24 cellular contexts compared by ENCODE assay signal in genomic region chr1:92374211-92374610, GRCh38.
"Had no signal": no experiment of that assay in that cellular context is flagged by ENCODE, and none has a peak within 500 bp of the region (broad histone marks: within the 10 kb centered on the region; RNA-seq: fewer than 3 reads in every experiment).

No MANE protein-coding gene starts in this region.

- DNase-seq: activated B cell treated with CpG ODN at 0.5 μM for 24 hours; activated CD4-positive, alpha-beta T cell treated with anti-CD3 and anti-CD28 coated beads for 36 hours; activated CD4-positive, alpha-beta T cell treated with anti-CD3 and anti-CD28 coated beads, Interleukin-2, amount 50 U/mL, for 4 hours; activated CD8-positive, alpha-beta memory T cell treated with anti-CD3 and anti-CD28 coated beads, Interleukin-2, amount 50 U/mL, for 48 hours; activated effector memory CD4-positive, alpha-beta T cell treated with Interleukin-2 at 50 U/mL for 16 hours; activated naive CD4-positive, alpha-beta T cell treated with anti-CD3 and anti-CD28 coated beads, Interleukin-2, amount 50 U/mL, for 16 hours; activated T-cell treated with anti-CD3 and anti-CD28 coated beads, Interleukin-2, amount 50 U/mL, for 4 hours; brain microvascular endothelial cell; caudate nucleus; effector memory CD8-positive, alpha-beta T cell; gastrocnemius medialis; islet precursor cell; left cardiac atrium; stimulated activated CD4-positive, alpha-beta T cell treated with anti-CD3 and anti-CD28 coated beads, Interleukin-12 subunit alpha, Interleukin-12 subunit beta, amount 100 ng/mL, for 4 hours; stimulated activated CD4-positive, alpha-beta T cell treated with anti-CD3 and anti-CD28 coated beads, Interleukin-4, amount 100 ng/mL, for 4 hours; stimulated activated naive CD8-positive, alpha-beta T cell treated with anti-CD3 and anti-CD28 coated beads, Interleukin-15, Interleukin-2, amounts not matched to agents 100 U/mL and 50 U/mL, for 24 hours; upper lobe of left lung had no signal

- ATAC-seq: activated CD4-positive, alpha-beta T cell treated with anti-CD3 and anti-CD28 coated beads for 36 hours; activated T-cell treated with anti-CD3 and anti-CD28 coated beads, Interleukin-2, amount 50 U/mL, for 4 hours; effector memory CD8-positive, alpha-beta T cell; gastrocnemius medialis; left cardiac atrium; natural killer cell treated with Interleukin-12 subunit alpha and Interleukin-12 subunit beta and Interleukin-15 and Interleukin-18, amount 100 ng/mL, for 72 hours; stimulated activated naive CD8-positive, alpha-beta T cell treated with anti-CD3 and anti-CD28 coated beads, Interleukin-15, Interleukin-2, amounts not matched to agents 100 U/mL and 50 U/mL, for 24 hours had no signal

- H3K27me3 Mint-ChIP-seq: activated B cell treated with CpG ODN at 0.5 μM for 24 hours; activated CD4-positive, alpha-beta T cell treated with anti-CD3 and anti-CD28 coated beads for 36 hours; effector memory CD8-positive, alpha-beta T cell; natural killer cell treated with Interleukin-12 subunit alpha and Interleukin-12 subunit beta and Interleukin-15 and Interleukin-18, amount 100 ng/mL, for 72 hours had no signal

- H3K4me1 ChIP-seq: ascending aorta, esophagus muscularis mucosa, gastrocnemius medialis, prostate gland, upper lobe of left lung had no signal

- FAIRE-seq: colon, endothelial cell of umbilical vein, TTC549 had no signal

- H3K4me3 Mint-ChIP-seq: activated B cell treated with CpG ODN at 0.5 μM for 24 hours; activated CD4-positive, alpha-beta T cell treated with anti-CD3 and anti-CD28 coated beads for 36 hours; activated T-cell treated with anti-CD3 and anti-CD28 coated beads, Interleukin-2, amount 50 U/mL, for 4 hours; effector memory CD8-positive, alpha-beta T cell; natural killer cell treated with Interleukin-12 subunit alpha and Interleukin-12 subunit beta and Interleukin-15 and Interleukin-18, amount 100 ng/mL, for 72 hours had no signal

- H3K9me3 Mint-ChIP-seq: activated B cell treated with CpG ODN at 0.5 μM for 24 hours; activated T-cell treated with anti-CD3 and anti-CD28 coated beads, Interleukin-2, amount 50 U/mL, for 4 hours; effector memory CD8-positive, alpha-beta T cell; natural killer cell treated with Interleukin-12 subunit alpha and Interleukin-12 subunit beta and Interleukin-15 and Interleukin-18, amount 100 ng/mL, for 72 hours had no signal

- H3K27ac Mint-ChIP-seq: activated B cell treated with CpG ODN at 0.5 μM for 24 hours; activated CD4-positive, alpha-beta T cell treated with anti-CD3 and anti-CD28 coated beads for 36 hours; effector memory CD8-positive, alpha-beta T cell; natural killer cell treated with Interleukin-12 subunit alpha and Interleukin-12 subunit beta and Interleukin-15 and Interleukin-18, amount 100 ng/mL, for 72 hours had no signal

- H3K9me3 ChIP-seq: esophagus muscularis mucosa, gastrocnemius medialis, prostate gland, upper lobe of left lung had no signal

- H3K36me3 ChIP-seq: brain microvascular endothelial cell, prostate gland had no signal

- H3K4me1 Mint-ChIP-seq: activated B cell treated with CpG ODN at 0.5 μM for 24 hours had no signal

- H3K4me3 ChIP-seq: ascending aorta, esophagus muscularis mucosa, gastrocnemius medialis, prostate gland, upper lobe of left lung had no signal

- H3K27me3 ChIP-seq: ascending aorta, brain microvascular endothelial cell, esophagus muscularis mucosa, gastrocnemius medialis, upper lobe of left lung had no signal

- H3K27ac ChIP-seq: ascending aorta, brain microvascular endothelial cell, esophagus muscularis mucosa, gastrocnemius medialis, prostate gland, upper lobe of left lung had no signal
